8 cellular contexts compared by ENCODE assay signal in the genomic region with DNA sequence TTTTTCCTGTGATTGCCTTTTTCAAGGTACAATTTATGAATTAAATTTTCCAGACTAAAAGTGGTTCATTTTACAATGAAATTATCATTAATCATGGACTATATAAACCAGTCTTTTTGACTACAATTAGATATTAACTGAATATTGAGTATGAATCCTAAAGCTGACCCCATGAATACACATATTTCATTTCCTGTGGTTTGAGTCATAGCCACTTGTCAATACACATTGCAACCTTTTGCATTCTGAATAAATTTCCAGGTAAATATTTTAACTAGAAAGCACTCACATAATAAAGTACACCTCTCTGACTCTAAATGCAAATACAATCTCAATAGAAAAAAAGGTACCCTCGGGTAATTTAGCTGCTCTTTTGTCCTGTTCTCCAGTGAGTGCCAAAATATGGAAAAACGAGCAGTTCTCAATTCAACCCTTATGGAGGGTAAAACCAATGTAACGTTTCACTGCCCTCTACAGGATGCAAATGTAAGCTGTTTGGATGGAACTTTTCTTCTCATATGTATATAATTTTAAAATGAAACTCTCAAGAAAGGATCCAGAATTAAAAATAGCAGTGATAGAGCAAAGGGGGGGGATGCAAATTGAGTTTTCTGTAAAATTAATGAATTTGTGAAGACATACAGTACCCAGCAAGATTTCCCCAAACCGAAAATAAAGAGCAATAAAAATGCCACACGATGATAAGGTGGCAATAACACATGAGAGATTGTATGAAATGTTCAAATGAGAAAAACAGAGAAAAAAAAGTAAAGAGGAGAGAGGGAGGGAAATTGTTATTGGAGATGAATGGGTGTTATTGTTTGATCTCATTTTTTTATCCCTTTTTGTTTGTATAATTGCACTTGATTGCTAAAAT.
DNase-seq lines count a peak whose midpoint lies in the region; ATAC-seq, FAIRE-seq and TF ChIP-seq lines count a peak whose summit lies in the region.

No MANE protein-coding gene starts in this region.

- no peak overlapping the region for H3K9ac ChIP-seq in GM12878 (ENCODE audit: control insufficient read depth, insufficient read depth, low read length)

- no peak overlapping the region for H3K4me3 Mint-ChIP-seq in CD8-positive, alpha-beta memory T cell

- H3K27me3 ChIP-seq in GM12878 (replicated peaks in 1 of 2; ENCODE audit: control insufficient read depth in 2 of 2, insufficient read depth in 2 of 2, low read length in 1 of 2): no peaks in the 10 kb centered on the region
- no peaks in the 10 kb centered on the region for H3K27me3 ChIP-seq in lower lobe of right lung (ENCODE audit: low read depth)
- no peaks in the 10 kb centered on the region for H3K27me3 ChIP-seq in CD8-positive, alpha-beta memory T cell (ENCODE audit: insufficient read depth, low read length, poor library complexity, severe bottlenecking)

- no peaks in the 10 kb centered on the region for H3K4me1 ChIP-seq in GM12878 (ENCODE audit: control insufficient read depth, insufficient read depth, low read length)
- H3K4me1 ChIP-seq in lower lobe of right lung: no peaks in the 10 kb centered on the region
- H3K4me1 ChIP-seq in CD8-positive, alpha-beta memory T cell (ENCODE audit: insufficient read depth, low read length): no peaks in the 10 kb centered on the region

- no peaks in the 10 kb centered on the region for H4K20me1 ChIP-seq in GM12878 (ENCODE audit: control insufficient read depth, insufficient read depth)

- RAD21 ChIA-PET in GM12878 (lab: Charles Lee; ENCODE audit: unreplicated experiment): interaction anchor here (0.7 to 2.4 kb wide), 12 partner anchors 10 to 236 kb away, joined by 3 to 8 read pairs (median 4); no protein-coding TSS in a partner anchor

- H3K27ac ChIP-seq in GM12878 (ENCODE audit: control insufficient read depth, insufficient read depth) (no peak overlapping the region), lower lobe of right lung (no peak overlapping the region)
- no peak overlapping the region for H3K27ac ChIP-seq in CD8-positive, alpha-beta memory T cell (ENCODE audit: low read depth, low read length)

- SMC1A ChIA-PET in GM12878 (lab: Charles Lee; ENCODE audit: uncharacterized antibody, unreplicated experiment): interaction anchor here (0.6 to 3.0 kb wide), 13 partner anchors 69 to 677 kb away, joined by 3 to 14 read pairs (median 3); no protein-coding TSS in a partner anchor

- intact Hi-C loops in GM12878 (cut with micrococcal nuclease; ENCODE audit: unreplicated experiment): loop anchor here (2.0 to 10.0 kb wide), 7 partner anchors 35 to 565 kb away; no protein-coding TSS in a partner anchor
- intact Hi-C loops in lower lobe of right lung (cut with DNase I): no loop called here

- no peak overlapping the region for H3K4me2 ChIP-seq in GM12878 (ENCODE audit: control insufficient read depth, insufficient read depth)

- H3K4me1 Mint-ChIP-seq in CD8-positive, alpha-beta memory T cell: no peaks in the 10 kb centered on the region

- TF ChIP-seq EP300 in GM12878 (IDR thresholded peaks at IDR 0.05; ENCODE audit: borderline replicate concordance in 1 of 2, control insufficient read depth in 1 of 2, low read depth in 2 of 2, low read length in 2 of 2): no peak

- H3K9me3 ChIP-seq in GM12878 (replicated peaks; ENCODE audit: control insufficient read depth, insufficient read depth, low read length) (no peaks in the 10 kb centered on the region), lower lobe of right lung (no peaks in the 10 kb centered on the region)
- H3K9me3 ChIP-seq in CD8-positive, alpha-beta memory T cell (ENCODE audit: low read length): no peaks in the 10 kb centered on the region

- 0% methylated on average over 5 of the region's 5 CpGs for WGBS in GM12878 (ENCODE audit: insufficient coverage, insufficient replicate concordance, low lambda C conversion rate, missing lambda C conversion rate)

- H3K27me3 Mint-ChIP-seq in CD8-positive, alpha-beta memory T cell: no peaks in the 10 kb centered on the region

- H3K36me3 ChIP-seq in GM12878 (ENCODE audit: control insufficient read depth in 2 of 2, insufficient read depth in 2 of 2, low read length in 1 of 2): no peaks in the 10 kb centered on the region
- no peaks in the 10 kb centered on the region for H3K36me3 ChIP-seq in lower lobe of right lung
- no peaks in the 10 kb centered on the region for H3K36me3 ChIP-seq in CD8-positive, alpha-beta memory T cell (ENCODE audit: insufficient read depth, low read length)

- CTCF ChIA-PET in GM12878 (lab: Yijun Ruan, JAX): interaction anchor here (0.6 to 4.1 kb wide), 17 partner anchors 8 to 477 kb away, joined by 3 to 29 read pairs (median 4); no protein-coding TSS in a partner anchor
- CTCF ChIA-PET in CD8-positive, alpha-beta memory T cell (lab: Charles Lee): no interaction called here

- H3K4me3 ChIP-seq in GM12878: no peak overlapping the region
- H3K4me3 ChIP-seq in lower lobe of right lung: no peak overlapping the region
- no peak overlapping the region for H3K4me3 ChIP-seq in CD8-positive, alpha-beta memory T cell (ENCODE audit: low read length)

- peak; percentile 87 to 95 for DNase-seq in NCI-H2081 (lab: John Stamatoyannopoulos, UW)
- DNase-seq in GM12878 (ENCODE audit: low read depth, low spot score): peak; percentile 1
- DNase-seq in lower lobe of right lung: no peak
- DNase-seq in CD8-positive, alpha-beta memory T cell: no peak

- peak; percentile 85 for ATAC-seq in GM12878
- no peak for ATAC-seq in lower lobe of right lung
- ATAC-seq in HG03565 (IDR thresholded peaks at IDR 0.05; ENCODE audit: unreplicated experiment): no peak
- no peak for ATAC-seq in GM18870 (IDR thresholded peaks at IDR 0.05; ENCODE audit: unreplicated experiment)
- no peak for ATAC-seq in GM21717 (IDR thresholded peaks at IDR 0.05; ENCODE audit: unreplicated experiment)

- no peak overlapping the region for H3K27ac Mint-ChIP-seq in CD8-positive, alpha-beta memory T cell

- no peak overlapping the region for H2AFZ ChIP-seq in GM12878 (ENCODE audit: control insufficient read depth, low read depth, low read length)

- no peaks in the 10 kb centered on the region for H3K36me3 Mint-ChIP-seq in CD8-positive, alpha-beta memory T cell

- H3K9me3 Mint-ChIP-seq in CD8-positive, alpha-beta memory T cell: peaks cover 4 to 21% (median 9%) of the 10 kb centered on the region in 5 donors

- in situ Hi-C loops in GM12878 (cut with MboI): no loop called here

- POLR2A ChIA-PET in GM12878 (lab: Charles Lee): interaction anchor here (0.7 to 1.0 kb wide), 2 partner anchors 9 to 13 kb away, joined by 3 read pairs; no protein-coding TSS in a partner anchor
- POLR2A ChIA-PET in CD8-positive, alpha-beta memory T cell (lab: Charles Lee): no interaction called here

- no peaks in the 10 kb centered on the region for H3K79me2 ChIP-seq in GM12878 (ENCODE audit: control insufficient read depth, insufficient read depth, low read length)

- no peak for TF ChIP-seq POLR2A in GM12878 (IDR thresholded peaks at IDR 0.05; ENCODE audit: low read depth, low read length)

- no TSS peak for BruUV-seq in GM12878 (replicated peaks; lab: Mats Ljungman, UMichigan)

- peak; percentile 29 for TF ChIP-seq CTCF in GM12873 (IDR thresholded peaks at IDR 0.05; ENCODE audit: insufficient read depth, low read depth, low read length, missing control alignments)
- TF ChIP-seq CTCF in GM12878 (IDR thresholded peaks at IDR 0.05 in 2 of 3, conservative IDR thresholded peaks at IDR 0.05 in 1 of 3; ENCODE audit: control insufficient read depth in 2 of 3, extremely low read depth in 1 of 3, insufficient read depth in 1 of 3, low read depth in 3 of 3, low read length in 3 of 3): peak; percentile 33 to 62 (median 44); a peak in 4 of 6 replicates
- TF ChIP-seq CTCF in lower lobe of right lung (IDR thresholded peaks at IDR 0.05): peak; percentile 31

- peak; percentile 63 for TF ChIP-seq RAD21 in GM12878 (IDR thresholded peaks at IDR 0.05; ENCODE audit: insufficient read depth, low read depth, low read length)

- FAIRE-seq in GM12878 (lab: Jason Lieb, UNC): no peak

TF ChIP-seq in GM12878, 131 proteins besides CTCF, POLR2A, EP300 and RAD21:
- TF ChIP-seq ZNF274 (IDR thresholded peaks at IDR 0.05; ENCODE audit: insufficient read depth, insufficient read length) (no peak), HDGF (IDR thresholded peaks at IDR 0.05) (no peak), SMC3 (IDR thresholded peaks at IDR 0.05; ENCODE audit: borderline replicate concordance, low read length) (peak; percentile 62; the same call in 1 of the 2 replicates)

Comparison
In these comparisons a context has a peak if more than half of its experiments do, and no peak if none do; other contexts are left out.
1. DNase-seq: peak in NCI-H2081 (2 of 2) and GM12878 (single experiment); none in lower lobe of right lung (single experiment) and CD8-positive, alpha-beta memory T cell (0 of 5).
2. Peak in every context shown above with its lines, with median percentiles within 50 percentile points of each other: CTCF ChIP-seq.